13 cellular contexts compared by ENCODE assay signal in the genomic region with DNA sequence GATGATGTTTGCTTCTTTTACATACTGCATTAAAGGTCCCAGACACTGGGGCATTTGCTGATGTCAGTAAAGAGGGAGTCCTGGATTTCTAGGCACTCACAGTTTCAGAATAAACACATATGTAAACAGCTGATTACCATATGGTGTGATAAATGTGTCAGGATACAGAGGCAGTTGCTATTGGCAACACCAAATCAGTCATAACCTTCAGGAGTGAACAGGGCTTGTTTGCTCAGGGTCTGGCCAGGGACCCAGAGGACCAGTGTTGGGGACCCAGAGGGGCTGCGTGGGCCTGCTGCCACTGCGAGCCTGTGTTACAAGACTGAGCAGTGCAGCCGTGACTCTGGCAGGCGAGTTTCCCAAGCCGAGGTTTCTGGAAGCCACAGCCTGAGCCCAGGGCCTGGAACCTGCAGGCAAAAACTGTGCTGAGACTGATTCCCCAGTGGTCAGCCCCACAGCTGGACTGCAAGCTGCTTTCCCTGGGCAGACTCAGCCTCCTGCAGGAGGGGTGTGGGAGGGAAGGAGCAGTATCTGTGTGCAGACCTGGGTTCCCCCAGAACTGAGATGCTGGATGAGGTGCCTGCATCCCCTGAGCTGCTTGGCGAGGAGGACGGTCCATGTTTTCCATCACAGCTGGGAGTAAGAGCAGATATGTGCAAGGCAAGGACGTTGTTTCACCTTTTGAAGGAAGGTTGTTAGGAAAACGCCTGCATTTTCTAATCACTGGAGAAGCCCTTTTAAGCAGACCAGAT. TPM values are rescaled to one million over a fixed set of nuclear protein-coding genes. Genes with fewer than 3 reads are reported as not detected.
A peak's percentile ranks its signal among the peaks of the same experiment; 100 is the strongest.
DNase-seq lines count a peak whose midpoint lies in the region; ATAC-seq, FAIRE-seq and TF ChIP-seq lines count a peak whose summit lies in the region.
"Had no signal": no experiment of that assay in that cellular context is flagged by ENCODE, and none has a peak within 500 bp of the region (broad histone marks: within the 10 kb centered on the region; RNA-seq: fewer than 3 reads in every experiment).

No MANE protein-coding gene starts in this region.

- no peaks in the 10 kb centered on the region for H4K20me1 ChIP-seq in fibroblast of lung (ENCODE audit: control insufficient read depth, extremely low read depth, insufficient read depth, low read length)
- H4K20me1 ChIP-seq in osteoblast (ENCODE audit: insufficient read depth, low read length): peaks cover 6% of the 10 kb centered on the region

- no peak for TF ChIP-seq POLR2A in GM12892 (IDR thresholded peaks at IDR 0.05; ENCODE audit: low read depth, low read length)

- H3K27ac Mint-ChIP-seq in stimulated activated memory B cell treated with anti-CD40 and anti-IgM and Interleukin-4, amounts not matched to agents 10 μg/mL and 1 μg/mL and 100 μg/mL, for 72 hours: no peak overlapping the region

- no peak overlapping the region for H3K9ac ChIP-seq in fibroblast of lung (ENCODE audit: insufficient read depth, low read length)

- peak overlapping the region; percentile 20 for H3K27ac ChIP-seq in fibroblast of lung (ENCODE audit: insufficient read depth, low read length)
- H3K27ac ChIP-seq in osteoblast (ENCODE audit: low read depth, low read length): peak overlapping the region; percentile 96
- no peak overlapping the region for H3K27ac ChIP-seq in WERI-Rb-1

- no peak for FAIRE-seq in GM12892 (lab: Jason Lieb, UNC)

- peak; percentile 73 for DNase-seq in AG10803 (ENCODE audit: low read depth)
- peak; percentile 78 for DNase-seq in RPMI7951 (ENCODE audit: low read depth)
- peak; percentile 40 to 67 for DNase-seq in fibroblast of lung (ENCODE audit: low read depth in 2 of 2)
- DNase-seq in osteoblast (ENCODE audit: insufficient read length, low spot score, missing footprints): peak; percentile 76
- no peak for DNase-seq in GM12892 (ENCODE audit: insufficient read length)
- no peak for DNase-seq in WERI-Rb-1
- DNase-seq in NCI-H2196 treated with DMSO at 0.1 percent for 48 hours (lab: John Stamatoyannopoulos, UW; ENCODE audit: unreplicated experiment): no peak
- DNase-seq: activated CD4-positive, alpha-beta T cell treated with anti-CD3 and anti-CD28 coated beads, Interleukin-2, amount 50 U/mL, for 1 hour; activated naive CD8-positive, alpha-beta T cell treated with anti-CD3 and anti-CD28 coated beads, Interleukin-2, amount 10 ng/mL, durations not matched to agents 7 days and 5 days; NCI-H524 had no signal

- H3K4me3 ChIP-seq in AG10803 (ENCODE audit: low read length): no peak overlapping the region
- no peak overlapping the region for H3K4me3 ChIP-seq in fibroblast of lung (replicated peaks in 1 of 4; ENCODE audit: control extremely low read depth in 1 of 4, insufficient read depth in 1 of 4, low read depth in 3 of 4, low read length in 4 of 4)
- no peak overlapping the region for H3K4me3 ChIP-seq in osteoblast (ENCODE audit: insufficient read depth, low read length)
- H3K4me3 ChIP-seq in WERI-Rb-1 (ENCODE audit: low read depth, low read length): no peak overlapping the region
- H3K4me3 ChIP-seq: left lung had no signal

- H3K4me3 Mint-ChIP-seq in stimulated activated memory B cell treated with anti-CD40 and anti-IgM and Interleukin-4, amounts not matched to agents 10 μg/mL and 1 μg/mL and 100 μg/mL, for 72 hours: no peak overlapping the region
- H3K4me3 Mint-ChIP-seq: activated naive CD8-positive, alpha-beta T cell treated with anti-CD3 and anti-CD28 coated beads, Interleukin-2, amount 10 ng/mL, durations not matched to agents 7 days and 5 days had no signal

- H3K4me2 ChIP-seq in fibroblast of lung (ENCODE audit: extremely low read depth, insufficient read depth, low read length) (peak overlapping the region; percentile 7), osteoblast (ENCODE audit: insufficient read depth, low read length) (peak overlapping the region; percentile 10)

- peak; percentile 29 for TF ChIP-seq CTCF in AG10803 (conservative IDR thresholded peaks at IDR 0.05; ENCODE audit: low read length)
- peak in 1 of 2 donors; percentile 23 for TF ChIP-seq CTCF in fibroblast of lung (conservative IDR thresholded peaks at IDR 0.05 in 1 of 2, IDR thresholded peaks at IDR 0.05 in 1 of 2; ENCODE audit: low read depth in 1 of 2, low read length in 2 of 2)
- peak; percentile 10 for TF ChIP-seq CTCF in osteoblast (IDR thresholded peaks at IDR 0.05; ENCODE audit: extremely low read depth, low read depth, low read length)
- TF ChIP-seq CTCF in WERI-Rb-1 (IDR thresholded peaks at IDR 0.05; ENCODE audit: low read depth, low read length): no peak

- H3K9me3 Mint-ChIP-seq in stimulated activated memory B cell treated with anti-CD40 and anti-IgM and Interleukin-4, amounts not matched to agents 10 μg/mL and 1 μg/mL and 100 μg/mL, for 72 hours: no peaks in the 10 kb centered on the region
- H3K9me3 Mint-ChIP-seq: activated naive CD8-positive, alpha-beta T cell treated with anti-CD3 and anti-CD28 coated beads, Interleukin-2, amount 10 ng/mL, durations not matched to agents 7 days and 5 days had no signal

- H3K9me3 ChIP-seq in fibroblast of lung (ENCODE audit: control insufficient read depth, insufficient read depth, low read depth, low read length) (no peaks in the 10 kb centered on the region), osteoblast (ENCODE audit: low read depth, low read length) (no peaks in the 10 kb centered on the region), WERI-Rb-1 (ENCODE audit: severe bottlenecking) (no peaks in the 10 kb centered on the region)
- H3K9me3 ChIP-seq: left lung had no signal

- H3K4me1 ChIP-seq in fibroblast of lung (ENCODE audit: control insufficient read depth, extremely low read depth, insufficient read depth, low read length): peaks cover 37% of the 10 kb centered on the region
- peaks cover 77% of the 10 kb centered on the region for H3K4me1 ChIP-seq in osteoblast (ENCODE audit: insufficient read depth, low read length)

- peaks cover 59% of the 10 kb centered on the region for H3K79me2 ChIP-seq in fibroblast of lung (ENCODE audit: control insufficient read depth, insufficient read depth, low read length)
- peaks cover 88% of the 10 kb centered on the region for H3K79me2 ChIP-seq in osteoblast (ENCODE audit: insufficient read depth, low read length)

- peaks cover 68% of the 10 kb centered on the region for H3K27me3 Mint-ChIP-seq in stimulated activated memory B cell treated with anti-CD40 and anti-IgM and Interleukin-4, amounts not matched to agents 10 μg/mL and 1 μg/mL and 100 μg/mL, for 72 hours
- H3K27me3 Mint-ChIP-seq: progenitor cell of endocrine pancreas had no signal

- H3K27me3 ChIP-seq in fibroblast of lung (ENCODE audit: control insufficient read depth, insufficient read depth, low read length) (no peaks in the 10 kb centered on the region), osteoblast (ENCODE audit: insufficient read depth, low read length) (no peaks in the 10 kb centered on the region), WERI-Rb-1 (ENCODE audit: insufficient read depth, low read depth, severe bottlenecking) (no peaks in the 10 kb centered on the region)

- H2AFZ ChIP-seq in fibroblast of lung (ENCODE audit: low read length): no peak overlapping the region
- H2AFZ ChIP-seq in osteoblast (ENCODE audit: low read length): no peak overlapping the region

- H3K36me3 Mint-ChIP-seq in stimulated activated memory B cell treated with anti-CD40 and anti-IgM and Interleukin-4, amounts not matched to agents 10 μg/mL and 1 μg/mL and 100 μg/mL, for 72 hours: no peaks in the 10 kb centered on the region
- H3K36me3 Mint-ChIP-seq: activated naive CD8-positive, alpha-beta T cell treated with anti-CD3 and anti-CD28 coated beads, Interleukin-2, amount 10 ng/mL, durations not matched to agents 7 days and 5 days had no signal

- ATAC-seq in stimulated activated memory B cell treated with anti-CD40 and anti-IgM and Interleukin-4, amounts not matched to agents 10 μg/mL and 1 μg/mL and 100 μg/mL, for 72 hours: no peak

- H3K36me3 ChIP-seq in fibroblast of lung (ENCODE audit: control insufficient read depth, insufficient read depth, low read length) (no peaks in the 10 kb centered on the region), osteoblast (ENCODE audit: insufficient read depth, low read length) (no peaks in the 10 kb centered on the region), WERI-Rb-1 (no peaks in the 10 kb centered on the region)
- H3K36me3 ChIP-seq: left lung had no signal

- H3K4me1 Mint-ChIP-seq in stimulated activated memory B cell treated with anti-CD40 and anti-IgM and Interleukin-4, amounts not matched to agents 10 μg/mL and 1 μg/mL and 100 μg/mL, for 72 hours: no peaks in the 10 kb centered on the region
- H3K4me1 Mint-ChIP-seq: activated naive CD8-positive, alpha-beta T cell treated with anti-CD3 and anti-CD28 coated beads, Interleukin-2, amount 10 ng/mL, durations not matched to agents 7 days and 5 days had no signal

RNA-seq across cellular contexts. Expression of a gene that starts 23.6 kb away (rescaled TPM):
- 40.1 and 46.7 TPM in 2 replicates for total RNA-seq in RPMI7951 (2014; rRNA removed; shearing (Covaris generic))
- 16.4 and 19.2 TPM in 2 replicates for total RNA-seq in fibroblast of lung
- 19.9 and 24.0 TPM in 2 replicates for polyA plus RNA-seq in fibroblast of lung
- polyA plus RNA-seq in fibroblast of lung (2012): 10.2 and 11.4 TPM in 2 replicates
- polyA minus RNA-seq in fibroblast of lung (ENCODE audit: low replicate concordance): 10.2 and 14.3 TPM in 2 replicates
- 56.0 and 66.2 TPM in 2 replicates for total RNA-seq in osteoblast
- polyA plus RNA-seq in GM12892 (2012; ENCODE audit: missing spikeins): not detected
- total RNA-seq: activated naive CD8-positive, alpha-beta T cell treated with anti-CD3 and anti-CD28 coated beads, Interleukin-2, amount 10 ng/mL, durations not matched to agents 7 days and 5 days had no signal

Comparison
In these comparisons a context has a peak if more than half of its experiments do, and no peak if none do; other contexts are left out.
1. DNase-seq: peak in AG10803 (single experiment), RPMI7951 (single experiment), fibroblast of lung (2 of 2) and osteoblast (single experiment); none in GM12892 (single experiment), WERI-Rb-1 (single experiment) and NCI-H2196 treated with DMSO at 0.1 percent for 48 hours (single experiment).